In the genomic region with DNA sequence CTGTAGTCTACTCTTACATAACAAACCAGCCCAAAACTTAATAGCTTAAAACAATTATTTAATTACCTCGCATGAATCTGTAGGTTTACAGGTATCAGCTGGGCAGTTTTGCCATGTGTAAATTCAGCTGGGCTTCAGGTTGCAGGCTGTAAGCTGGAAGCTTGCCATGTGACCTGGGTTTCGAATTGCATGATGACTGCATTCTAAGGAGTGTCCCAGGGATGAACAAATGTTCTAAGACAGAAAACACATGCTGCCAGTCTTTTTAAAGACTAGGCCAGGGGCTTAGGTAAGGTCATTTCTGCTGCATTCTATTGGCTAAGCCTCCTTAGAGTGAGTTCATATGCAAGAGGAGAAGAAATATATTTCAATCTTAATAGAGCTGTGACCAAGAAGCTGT, we compare ENCODE assay signal across 15 cellular contexts. TPM values are rescaled to one million over a fixed set of nuclear protein-coding genes. Genes with fewer than 3 reads are reported as not detected.
DNase-seq lines count a peak whose midpoint lies in the region; ATAC-seq and TF ChIP-seq lines count a peak whose summit lies in the region.
"Had no signal": no experiment of that assay in that cellular context is flagged by ENCODE, and none has a peak within 500 bp of the region (broad histone marks: within the 10 kb centered on the region; RNA-seq: fewer than 3 reads in every experiment).

No MANE protein-coding gene starts in this region.

- H3K36me3 Mint-ChIP-seq in MCF 10A (ENCODE audit: insufficient read depth, unreplicated experiment), result no peaks in the 10 kb centered on the region
- H3K36me3 Mint-ChIP-seq in glutamatergic neuron (ENCODE audit: unreplicated experiment), result no peaks in the 10 kb centered on the region
- no peaks in the 10 kb centered on the region for H3K36me3 Mint-ChIP-seq in activated T-cell treated with anti-CD3 and anti-CD28 coated beads, Interleukin-2, amount 50 U/mL, for 72 hours (ENCODE audit: insufficient read depth in 2 of 2)

- no peaks in the 10 kb centered on the region for H3K9me3 ChIP-seq in breast epithelium
- no peaks in the 10 kb centered on the region for H3K9me3 ChIP-seq in RWPE2 (ENCODE audit: severe bottlenecking)
- no peaks in the 10 kb centered on the region for H3K9me3 ChIP-seq in thyroid gland

- H3K4me3 ChIP-seq in breast epithelium, result no peak overlapping the region
- H3K4me3 ChIP-seq in RWPE2 (ENCODE audit: severe bottlenecking), result no peak overlapping the region
- H3K4me3 ChIP-seq in thyroid gland (replicated peaks in 1 of 3), result no peak overlapping the region

- H3K27ac Mint-ChIP-seq in MCF 10A (ENCODE audit: low read depth, unreplicated experiment) (peak overlapping the region; percentile 75), glutamatergic neuron (ENCODE audit: unreplicated experiment) (peak overlapping the region; percentile 77)
- no peak overlapping the region for H3K27ac Mint-ChIP-seq in activated T-cell treated with anti-CD3 and anti-CD28 coated beads, Interleukin-2, amount 50 U/mL, for 72 hours
- H3K27ac Mint-ChIP-seq: activated CD4-positive, alpha-beta T cell treated with anti-CD3 and anti-CD28 coated beads, Interleukin-2, amount 10 ng/mL, durations not matched to agents 7 days and 5 days had no signal

- WGBS in thyroid gland, 2 donors, result 55 to 60% methylated on average over 2 of the region's 2 CpGs

- CTCF ChIA-PET in MCF 10A (lab: Yijun Ruan, JAX), result interaction anchor here (1.2 kb wide), 1 partner anchor 16 kb away, joined by 3 read pairs; no protein-coding TSS in a partner anchor

- TF ChIP-seq CTCF in MCF 10A (IDR thresholded peaks at IDR 0.05; ENCODE audit: unreplicated experiment), result no peak
- no peak for TF ChIP-seq CTCF in breast epithelium (IDR thresholded peaks at IDR 0.05)
- TF ChIP-seq CTCF in RWPE2 (IDR thresholded peaks at IDR 0.05; ENCODE audit: poor library complexity, severe bottlenecking), result no peak
- no peak for TF ChIP-seq CTCF in glutamatergic neuron (IDR thresholded peaks at IDR 0.05; ENCODE audit: partially characterized antibody, unreplicated experiment)
- no peak for TF ChIP-seq CTCF in thyroid gland (IDR thresholded peaks at IDR 0.05)

- H3K9me3 Mint-ChIP-seq in MCF 10A (ENCODE audit: unreplicated experiment) (peaks cover 7% of the 10 kb centered on the region), glutamatergic neuron (ENCODE audit: unreplicated experiment) (peaks cover 2% of the 10 kb centered on the region)
- peaks cover 7 to 13% of the 10 kb centered on the region in 2 donors for H3K9me3 Mint-ChIP-seq in activated T-cell treated with anti-CD3 and anti-CD28 coated beads, Interleukin-2, amount 50 U/mL, for 72 hours
- H3K9me3 Mint-ChIP-seq: activated CD4-positive, alpha-beta T cell treated with anti-CD3 and anti-CD28 coated beads, Interleukin-2, amount 10 ng/mL, durations not matched to agents 7 days and 5 days had no signal

- H3K4me3 Mint-ChIP-seq in MCF 10A (ENCODE audit: unreplicated experiment) (no peak overlapping the region), glutamatergic neuron (ENCODE audit: unreplicated experiment) (no peak overlapping the region)
- no peak overlapping the region for H3K4me3 Mint-ChIP-seq in activated T-cell treated with anti-CD3 and anti-CD28 coated beads, Interleukin-2, amount 50 U/mL, for 72 hours
- H3K4me3 Mint-ChIP-seq: activated CD4-positive, alpha-beta T cell treated with anti-CD3 and anti-CD28 coated beads, Interleukin-2, amount 10 ng/mL, durations not matched to agents 7 days and 5 days had no signal

- H3K36me3 ChIP-seq in breast epithelium, result no peaks in the 10 kb centered on the region
- no peaks in the 10 kb centered on the region for H3K36me3 ChIP-seq in RWPE2 (ENCODE audit: low read depth)
- no peaks in the 10 kb centered on the region for H3K36me3 ChIP-seq in thyroid gland

- POLR2A ChIA-PET in MCF 10A (lab: Yijun Ruan, JAX), result interaction anchor here (0.6 kb wide), 1 partner anchor 666 kb away, joined by 3 read pairs; no protein-coding TSS in a partner anchor

- intact Hi-C loops in MCF 10A (cut with micrococcal nuclease), result no loop called here
- intact Hi-C loops in breast epithelium (cut with DNase I; ENCODE audit: low total_unique reads), result no loop called here
- intact Hi-C loops in thyroid gland (cut with DNase I), result no loop called here

- TF ChIP-seq POLR2A in breast epithelium (IDR thresholded peaks at IDR 0.05) (no peak), thyroid gland (IDR thresholded peaks at IDR 0.05) (no peak)

- H3K27ac ChIP-seq in breast epithelium (no peak overlapping the region), RWPE2 (ENCODE audit: poor library complexity, severe bottlenecking) (no peak overlapping the region), thyroid gland (no peak overlapping the region)

- BruUV-seq in MCF 10A (replicated peaks; lab: Mats Ljungman, UMichigan), result no TSS peak

- no peaks in the 10 kb centered on the region for H3K27me3 ChIP-seq in breast epithelium
- H3K27me3 ChIP-seq in RWPE2 (ENCODE audit: insufficient read depth, poor library complexity, severe bottlenecking), result no peaks in the 10 kb centered on the region
- no peaks in the 10 kb centered on the region for H3K27me3 ChIP-seq in thyroid gland

- peak; percentile 62 for ATAC-seq in RWPE2 (ENCODE audit: low read depth)
- no peak for ATAC-seq in activated T-cell treated with anti-CD3 and anti-CD28 coated beads, Interleukin-2, amount 50 U/mL, for 72 hours (replicated peaks in 1 of 2)
- no peak for ATAC-seq in GM18520 (IDR thresholded peaks at IDR 0.05; ENCODE audit: unreplicated experiment)
- ATAC-seq: left ventricle myocardium superior had no signal

- H3K4me1 Mint-ChIP-seq in MCF 10A (ENCODE audit: insufficient read depth, unreplicated experiment) (peaks cover 11% of the 10 kb centered on the region), glutamatergic neuron (ENCODE audit: low read depth, unreplicated experiment) (peaks cover 12% of the 10 kb centered on the region)
- no peaks in the 10 kb centered on the region for H3K4me1 Mint-ChIP-seq in activated T-cell treated with anti-CD3 and anti-CD28 coated beads, Interleukin-2, amount 50 U/mL, for 72 hours (ENCODE audit: low read depth)
- H3K4me1 Mint-ChIP-seq: activated CD4-positive, alpha-beta T cell treated with anti-CD3 and anti-CD28 coated beads, Interleukin-2, amount 10 ng/mL, durations not matched to agents 7 days and 5 days had no signal

- DNase-seq in MCF 10A (ENCODE audit: unreplicated experiment) (peak; percentile 83), breast epithelium (ENCODE audit: low spot score in 2 of 2) (no peak), RWPE2 (ENCODE audit: low spot score) (no peak), glutamatergic neuron (peak; percentile 22), thyroid gland (no peak), NCI-H526 treated with DMSO at 0.1 percent for 48 hours (lab: John Stamatoyannopoulos, UW) (no peak)
- DNase-seq in activated T-cell treated with anti-CD3 and anti-CD28 coated beads, Interleukin-2, amount 50 U/mL, for 72 hours, result no peak
- DNase-seq: activated CD4-positive, alpha-beta T cell treated with anti-CD3 and anti-CD28 coated beads, Interleukin-2, amount 10 ng/mL, durations not matched to agents 7 days and 5 days; activated effector memory CD4-positive, alpha-beta T cell treated with Interleukin-2 at 50 U/mL for 16 hours; cortex of kidney; left ventricle myocardium superior; NCI-H1436; occipital lobe; stimulated activated CD4-positive, alpha-beta T cell treated with anti-CD3 and anti-CD28 coated beads, Interleukin-4, amount 100 ng/mL, for 4 hours had no signal

- H3K27me3 Mint-ChIP-seq in MCF 10A (ENCODE audit: insufficient read depth, unreplicated experiment), result no peaks in the 10 kb centered on the region
- H3K27me3 Mint-ChIP-seq in glutamatergic neuron (ENCODE audit: unreplicated experiment), result peaks cover 2% of the 10 kb centered on the region
- no peaks in the 10 kb centered on the region for H3K27me3 Mint-ChIP-seq in activated T-cell treated with anti-CD3 and anti-CD28 coated beads, Interleukin-2, amount 50 U/mL, for 72 hours (ENCODE audit: low read depth)
- H3K27me3 Mint-ChIP-seq: activated CD4-positive, alpha-beta T cell treated with anti-CD3 and anti-CD28 coated beads, Interleukin-2, amount 10 ng/mL, durations not matched to agents 7 days and 5 days had no signal

- H3K4me1 ChIP-seq in breast epithelium, result no peaks in the 10 kb centered on the region
- no peaks in the 10 kb centered on the region for H3K4me1 ChIP-seq in RWPE2 (ENCODE audit: insufficient read depth, poor library complexity, severe bottlenecking)
- H3K4me1 ChIP-seq in thyroid gland, result no peaks in the 10 kb centered on the region

RNA-seq across cellular contexts. Expression of a gene that starts 44.8 kb away (rescaled TPM):
- total RNA-seq in MCF 10A (2022) (not detected in 2 replicates), breast epithelium (1 to 10 TPM in 2 of 3 donors, not detected in 1; 2.3 to 4.8 TPM), glutamatergic neuron (ENCODE audit: unreplicated experiment) (21.3 TPM), thyroid gland (1 to 10 TPM in 1 of 4 donors, not detected in 3; 1.1 TPM)
- total RNA-seq in activated T-cell treated with anti-CD3 and anti-CD28 coated beads, Interleukin-2, amount 50 U/mL, for 72 hours, result not detected
- total RNA-seq: activated CD4-positive, alpha-beta T cell treated with anti-CD3 and anti-CD28 coated beads, Interleukin-2, amount 10 ng/mL, durations not matched to agents 7 days and 5 days; left ventricle myocardium superior had no signal

Comparison
In these comparisons a context has a peak if more than half of its experiments do, and no peak if none do; other contexts are left out.
1. DNase-seq: peak in MCF 10A (single experiment) and glutamatergic neuron (single experiment); none in breast epithelium (0 of 2), RWPE2 (single experiment), thyroid gland (0 of 2), activated T-cell treated with anti-CD3 and anti-CD28 coated beads, Interleukin-2, amount 50 U/mL, for 72 hours (0 of 2) and NCI-H526 treated with DMSO at 0.1 percent for 48 hours (single experiment).